Comparison of ENCODE assay signal across 20 cellular contexts in the genomic region with DNA sequence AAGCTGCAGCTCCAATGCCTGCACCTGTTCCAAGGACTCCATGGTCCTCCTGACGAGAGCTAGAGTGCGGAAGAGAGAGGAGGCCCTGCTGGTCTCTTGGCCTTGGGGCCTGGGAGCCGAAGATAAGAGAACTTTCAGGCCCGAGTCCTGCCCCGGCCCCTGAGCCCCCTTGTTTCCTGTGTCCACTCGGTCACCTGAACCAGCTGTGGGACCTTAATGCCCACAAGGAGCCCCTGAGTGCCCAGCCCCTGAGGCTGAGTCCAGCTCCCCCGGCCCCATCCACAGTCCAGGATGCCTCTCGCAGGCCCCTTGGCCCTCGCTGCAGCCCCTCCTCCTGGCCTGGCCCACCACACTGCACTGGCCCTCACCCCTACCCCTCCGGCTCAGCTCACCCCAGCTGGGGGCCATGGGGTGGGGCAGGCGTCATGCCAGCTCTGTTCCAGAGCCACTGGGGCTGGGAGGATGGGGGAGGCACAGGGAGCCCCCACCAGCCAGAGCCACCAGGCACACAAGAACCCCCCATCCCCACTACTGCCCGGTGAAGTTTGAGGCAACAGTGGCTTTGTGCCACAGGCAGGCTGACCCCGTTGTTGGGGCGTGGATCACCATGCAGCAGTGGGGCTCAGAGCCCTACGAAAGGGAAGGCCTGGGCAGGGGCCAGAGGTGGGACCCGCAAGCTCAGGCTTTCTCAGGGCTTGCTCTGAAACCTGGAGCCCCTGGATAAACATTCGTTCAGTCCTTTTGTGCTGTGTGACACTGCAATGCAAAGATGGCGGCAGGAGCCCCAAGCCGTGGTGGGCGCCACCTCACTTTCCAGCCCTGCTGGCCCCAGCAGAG. TPM values are rescaled to one million over a fixed set of nuclear protein-coding genes. Genes with fewer than 3 reads are reported as not detected.
A peak's percentile ranks its signal among the peaks of the same experiment; 100 is the strongest.
DNase-seq lines count a peak whose midpoint lies in the region; ATAC-seq, FAIRE-seq and TF ChIP-seq lines count a peak whose summit lies in the region.
"Had no signal": no experiment of that assay in that cellular context is flagged by ENCODE, and none has a peak within 500 bp of the region (broad histone marks: within the 10 kb centered on the region; RNA-seq: fewer than 3 reads in every experiment).

No MANE protein-coding gene starts in this region.

- no peak for TF ChIP-seq RAD21 in HepG2 (CRISPR knock-in tag; IDR thresholded peaks at IDR 0.05)
- TF ChIP-seq RAD21 in K562 (CRISPR knock-in tag; conservative IDR thresholded peaks at IDR 0.05 in 1 of 2, IDR thresholded peaks at IDR 0.05 in 1 of 2), result no peak

- H3K4me3 ChIP-seq in HepG2 (replicated peaks in 1 of 3; ENCODE audit: insufficient read depth in 1 of 3, low read depth in 2 of 3, low read length in 3 of 3) (peak overlapping the region in 2 of 3 experiments; percentile 31 to 56; a peak in 3 of 6 replicates), right lobe of liver (no peak overlapping the region), K562 (no peak overlapping the region), upper lobe of right lung (no peak overlapping the region)
- H3K4me3 ChIP-seq: GM23248 had no signal

- H2AFZ ChIP-seq in HepG2 (ENCODE audit: low read length), result no peak overlapping the region
- H2AFZ ChIP-seq in K562 (ENCODE audit: low read depth, low read length), result peak overlapping the region; percentile 70; the same call in 1 of the 2 replicates
- H2AFZ ChIP-seq: GM23248 had no signal

- no peak for FAIRE-seq in HepG2 (lab: Jason Lieb, UNC)
- FAIRE-seq in K562 (lab: Jason Lieb, UNC), result no peak
- FAIRE-seq: GM12891 had no signal

- peak overlapping the region; percentile 38; the same call in 1 of the 2 replicates for H3K9ac ChIP-seq in HepG2 (ENCODE audit: insufficient read depth, low read depth, low read length)
- H3K9ac ChIP-seq in K562 (ENCODE audit: insufficient read depth in 1 of 2, low read depth in 2 of 2, low read length in 2 of 2), result peak overlapping the region in 1 of 2 experiments; percentile 13; a peak in 2 of 4 replicates
- H3K9ac ChIP-seq: GM23248 had no signal

- TF ChIP-seq CTCF in HepG2 (CRISPR knock-in tag; IDR thresholded peaks at IDR 0.05) (no peak), right lobe of liver (IDR thresholded peaks at IDR 0.05) (no peak), K562 (IDR thresholded peaks at IDR 0.05 in 2 of 3, conservative IDR thresholded peaks at IDR 0.05 in 1 of 3; ENCODE audit: insufficient read depth in 2 of 3, low read depth in 1 of 3, low read length in 3 of 3) (no peak), upper lobe of right lung (IDR thresholded peaks at IDR 0.05) (no peak)

- H3K27me3 ChIP-seq in HepG2 (ENCODE audit: control insufficient read depth in 1 of 2, insufficient read depth in 2 of 2, low read length in 2 of 2) (no peaks in the 10 kb centered on the region), right lobe of liver (no peaks in the 10 kb centered on the region), K562 (ENCODE audit: control insufficient read depth in 2 of 2, insufficient read depth in 2 of 2, low read length in 2 of 2) (peaks cover 0 to 10% of the 10 kb centered on the region in 2 experiments; a peak in 3 of 5 replicates), layer of hippocampus (ENCODE audit: control insufficient read depth, insufficient read depth, low read length) (no peaks in the 10 kb centered on the region), upper lobe of right lung (no peaks in the 10 kb centered on the region)

- no peak for TF ChIP-seq POLR2A in HepG2 (IDR thresholded peaks at IDR 0.05; ENCODE audit: insufficient read depth in 1 of 2, low read depth in 2 of 2, low read length in 2 of 2)
- TF ChIP-seq POLR2A in right lobe of liver (IDR thresholded peaks at IDR 0.05), result no peak
- TF ChIP-seq POLR2A in K562 (conservative IDR thresholded peaks at IDR 0.05), result no peak

- POLR2A ChIA-PET in HepG2 (lab: Yijun Ruan, JAX), result no interaction called here
- POLR2A ChIA-PET in K562 (lab: Yijun Ruan, JAX), result interaction anchor here (0.6 to 1.2 kb wide), 3 partner anchors 13 to 1269 kb away, joined by 3 read pairs; no protein-coding TSS in a partner anchor

- peak overlapping the region; percentile 82 for H3K4me2 ChIP-seq in HepG2 (ENCODE audit: low read depth, low read length)
- H3K4me2 ChIP-seq in K562 (ENCODE audit: insufficient read depth, low read length), result peak overlapping the region; percentile 29; the same call in 1 of the 2 replicates

- CTCF ChIA-PET in HepG2 (lab: Yijun Ruan, JAX; ENCODE audit: low intra/inter-chr PET ratio, low total read pairs) (no interaction called here), K562 (lab: Yijun Ruan, JAX; ENCODE audit: low intra/inter-chr PET ratio) (no interaction called here)

- no TSS peak for BruUV-seq in HepG2 (replicated peaks; lab: Mats Ljungman, UMichigan)
- no TSS peak for BruUV-seq in K562 (replicated peaks; lab: Mats Ljungman, UMichigan)

- 80% methylated on average over 1 of the region's 20 CpGs for WGBS in HepG2 (ENCODE audit: low lambda C conversion rate)
- WGBS in right lobe of liver (ENCODE audit: insufficient coverage, low coverage, low lambda C conversion rate, missing lambda C conversion rate), result 94% methylated on average over 3 of the region's 20 CpGs
- 33% methylated on average over 15 of the region's 20 CpGs for WGBS in K562 (ENCODE audit: insufficient coverage, low coverage, missing lambda C conversion rate)

- H4K20me1 ChIP-seq in HepG2 (ENCODE audit: insufficient read depth, low read length), result no peaks in the 10 kb centered on the region
- H4K20me1 ChIP-seq in K562 (replicated peaks; ENCODE audit: control insufficient read depth, insufficient read depth, low read length), result no peaks in the 10 kb centered on the region

- no peak for TF ChIP-seq EP300 in HepG2 (IDR thresholded peaks at IDR 0.05; ENCODE audit: low read depth in 2 of 2, low read length in 2 of 2)
- no peak for TF ChIP-seq EP300 in HepG2 (CRISPR knock-in tag; IDR thresholded peaks at IDR 0.05; ENCODE audit: borderline replicate concordance)
- no peak for TF ChIP-seq EP300 in K562 (IDR thresholded peaks at IDR 0.05; ENCODE audit: low read length)

- DNase-seq in HepG2 (ENCODE audit: low spot score), result no peak
- no peak for DNase-seq in right lobe of liver
- peak in 2 of 4 experiments; percentile 26 to 42 for DNase-seq in K562 (ENCODE audit: extremely low read depth in 1 of 4, low spot score in 3 of 4)
- DNase-seq in upper lobe of right lung, result peak; percentile 57
- DNase-seq in HUDEP-2 (lab: John Stamatoyannopoulos, UW; ENCODE audit: unreplicated experiment in 76 of 76), result no peak
- DNase-seq in middle frontal gyrus (ENCODE audit: extremely low spot score, low spot score), result no peak
- DNase-seq in LoVo (ENCODE audit: low spot score), result no peak
- DNase-seq: AML-193; CD4-positive, CD25-positive, alpha-beta regulatory T cell; DMS79; GM23248; HFFc6; Karpas-422; NCI-H2081 treated with DMSO at 0.1 percent for 48 hours; NCI-H2227 treated with DMSO at 0.1 percent for 48 hours; NCI-H526; NK-92 treated with Interleukin-12 subunit alpha and Interleukin-12 subunit beta, amount 100 ng/mL, for 24 hours had no signal

- H3K9me3 ChIP-seq in HepG2 (ENCODE audit: low read length) (no peaks in the 10 kb centered on the region), right lobe of liver (no peaks in the 10 kb centered on the region), K562 (replicated peaks; ENCODE audit: control insufficient read depth, insufficient read depth, low read depth, low read length) (no peaks in the 10 kb centered on the region), upper lobe of right lung (no peaks in the 10 kb centered on the region)

- intact Hi-C loops in HepG2 (cut with micrococcal nuclease; ENCODE audit: unreplicated experiment), result no loop called here
- intact Hi-C loops in right lobe of liver (cut with DNase I), result no loop called here
- intact Hi-C loops in K562 (cut with micrococcal nuclease), result no loop called here
- intact Hi-C loops in upper lobe of right lung (cut with DNase I), result no loop called here

- H3K79me2 ChIP-seq in HepG2 (ENCODE audit: insufficient read depth, low read length) (no peaks in the 10 kb centered on the region), K562 (ENCODE audit: control insufficient read depth, insufficient read depth, low read length) (no peaks in the 10 kb centered on the region)

- no peak for ATAC-seq in HepG2
- no peak for ATAC-seq in right lobe of liver
- ATAC-seq in K562, result peak; percentile 61
- no peak for ATAC-seq in upper lobe of right lung

- H3K4me1 ChIP-seq in HepG2 (ENCODE audit: insufficient read depth, low read length) (peaks cover 91% of the 10 kb centered on the region), right lobe of liver (no peaks in the 10 kb centered on the region), K562 (replicated peaks in 1 of 2; ENCODE audit: control insufficient read depth in 2 of 2, insufficient read depth in 2 of 2, low read length in 2 of 2) (peaks cover 3 to 70% of the 10 kb centered on the region in 2 experiments; a peak in 3 of 5 replicates), upper lobe of right lung (no peaks in the 10 kb centered on the region)

- H3K36me3 ChIP-seq in HepG2 (replicated peaks in 1 of 2; ENCODE audit: control insufficient read depth in 1 of 2, insufficient read depth in 2 of 2, low read length in 2 of 2), result no peaks in the 10 kb centered on the region
- no peaks in the 10 kb centered on the region for H3K36me3 ChIP-seq in right lobe of liver
- H3K36me3 ChIP-seq in K562 (ENCODE audit: control insufficient read depth, insufficient read depth, low read length), result no peaks in the 10 kb centered on the region
- H3K36me3 ChIP-seq in upper lobe of right lung, result no peaks in the 10 kb centered on the region

- H3K9me1 ChIP-seq in K562 (ENCODE audit: control insufficient read depth, insufficient read depth, low read length), result no peaks in the 10 kb centered on the region

- in situ Hi-C loops in HepG2 (cut with HindIII; ENCODE audit: extremely low pct_ligation_motif_present, low pct_unique_long_range_greater_than_20kb), result no loop called here
- in situ Hi-C loops in K562 (cut with MboI), result no loop called here

- H3K27ac ChIP-seq in HepG2 (ENCODE audit: extremely low read length, insufficient read depth, low read length) (no peak overlapping the region), right lobe of liver (no peak overlapping the region), K562 (ENCODE audit: extremely low read depth, low read depth, low read length) (no peak overlapping the region), layer of hippocampus (ENCODE audit: low read depth, low read length) (peak overlapping the region; percentile 58), upper lobe of right lung (no peak overlapping the region)
- H3K27ac ChIP-seq: GM23248, RWPE1 had no signal

RNA-seq across cellular contexts. Expression of gene NAT8L, which starts 14.1 kb away (rescaled TPM):
- total RNA-seq in HepG2 (2016; rRNA removed; fragmentation: Illumina TruSeq; extraction: Trizol) (1.6 and 3.3 TPM in 2 replicates), right lobe of liver (under 1 TPM in 2 of 6 experiments, not detected in 4; 0.02 to 0.05 TPM), K562 (2014; rRNA removed) (3.8 and 5.3 TPM in 2 replicates), K562 (2014; rRNA removed; fragmentation: Illumina TruSeq; extraction: Trizol) (0.62 and 0.67 TPM in 2 replicates), K562 (2015; rRNA removed; fragmentation: Illumina TruSeq; extraction: Trizol) (1.5 and 1.7 TPM in 2 replicates), K562 (2021) (9.5 and 11.0 TPM in 2 replicates), upper lobe of right lung (0.46 TPM)
- 0.40 and 0.53 TPM in 2 replicates for total RNA-seq in HepG2 (2016; cell fraction: cytosol; rRNA removed; fragmentation: Illumina TruSeq; extraction: Trizol; ENCODE audit: low read depth)
- 1.7 and 3.2 TPM in 2 replicates for total RNA-seq in HepG2 (2016; cell fraction: insoluble cytoplasmic fraction; rRNA removed; fragmentation: Illumina TruSeq; extraction: Trizol)
- total RNA-seq in HepG2 (2016; cell fraction: membrane; rRNA removed; fragmentation: Illumina TruSeq; extraction: Trizol), result 1.5 and 1.7 TPM in 2 replicates
- total RNA-seq in HepG2 (2016; cell fraction: nucleus; rRNA removed; fragmentation: Illumina TruSeq; extraction: Trizol), result 2.9 and 3.4 TPM in 2 replicates
- polyA plus RNA-seq in HepG2 (2011; rRNA removed) (2.2 and 3.4 TPM in 2 replicates), K562 (2011; rRNA removed) (3.9 and 4.9 TPM in 2 replicates), K562 (2014; fragmentation: Illumina TruSeq; extraction: Trizol) (1.5 and 3.1 TPM in 2 replicates), K562 (2014; fragmentation: Nextera tagmentation; extraction: Ambion mirVana) (under 1 TPM; 0.06 to 0.07 TPM), K562 (2014; rRNA removed) (2.9 and 3.7 TPM in 2 replicates)
- 4.1 and 4.4 TPM in 2 replicates for polyA plus RNA-seq in HepG2 (2011; cell fraction: cytosol; rRNA removed)
- polyA plus RNA-seq in HepG2 (2011; cell fraction: nucleus; rRNA removed), result 11.8 TPM in 2 replicates
- 1.1 and 3.9 TPM in 2 replicates for polyA plus RNA-seq in HepG2 (2012)
- 0.63 and 0.64 TPM in 2 replicates for polyA plus RNA-seq in HepG2 (2016; cell fraction: cytosol; fragmentation: Illumina TruSeq; extraction: Trizol; ENCODE audit: low read depth)
- polyA plus RNA-seq in HepG2 (2016; cell fraction: insoluble cytoplasmic fraction; fragmentation: Illumina TruSeq; extraction: Trizol; ENCODE audit: low read depth), result 3.1 and 3.9 TPM in 2 replicates
- 1.5 and 1.8 TPM in 2 replicates for polyA plus RNA-seq in HepG2 (2016; cell fraction: membrane; fragmentation: Illumina TruSeq; extraction: Trizol; ENCODE audit: low read depth)
- 8.3 and 8.8 TPM in 2 replicates for polyA plus RNA-seq in HepG2 (2016; cell fraction: nucleus; fragmentation: Illumina TruSeq; extraction: Trizol; ENCODE audit: insufficient read depth, low read depth)
- polyA minus RNA-seq in HepG2 (2011; rRNA and poly(A)+ RNA removed; ENCODE audit: low replicate concordance), result 10.6 and 14.5 TPM in 2 replicates
- polyA minus RNA-seq in HepG2 (2011; cell fraction: cytosol; rRNA and poly(A)+ RNA removed), result 3.8 and 4.2 TPM in 2 replicates
- 2.4 and 2.9 TPM in 2 replicates for polyA minus RNA-seq in HepG2 (2011; cell fraction: nucleus; rRNA and poly(A)+ RNA removed)
- 10.2 and 23.1 TPM in 2 replicates for total RNA-seq in K562 (2011; cell fraction: chromatin; rRNA removed; ENCODE audit: low replicate concordance)
- total RNA-seq in K562 (2011; cell fraction: nucleolus; rRNA removed), result 12.9 and 15.8 TPM in 2 replicates
- total RNA-seq in K562 (2011; cell fraction: nucleoplasm; rRNA removed), result 10.6 and 15.3 TPM in 2 replicates
- 7.9 and 9.1 TPM in 2 replicates for polyA plus RNA-seq in K562 (2011; cell fraction: cytosol; rRNA removed)
- 19.1 and 19.2 TPM in 2 replicates for polyA plus RNA-seq in K562 (2011; cell fraction: nucleus; rRNA removed)
- polyA plus RNA-seq in K562 (2012), result 4.7 and 7.3 TPM in 2 replicates
- polyA minus RNA-seq in K562 (2011; rRNA and poly(A)+ RNA removed), result 39.8 and 58.5 TPM in 2 replicates
- 7.1 and 7.3 TPM in 2 replicates for polyA minus RNA-seq in K562 (2011; cell fraction: cytosol; rRNA and poly(A)+ RNA removed)
- polyA minus RNA-seq in K562 (2011; cell fraction: nucleus; rRNA and poly(A)+ RNA removed), result 4.3 TPM in 2 replicates
- total RNA-seq: GM23248 had no signal

Comparison
In these comparisons a context has a peak if more than half of its experiments do, and no peak if none do; other contexts are left out.
1. H3K4me3 ChIP-seq: peak in HepG2 (2 of 3); none in right lobe of liver (0 of 3), K562 (single experiment) and upper lobe of right lung (single experiment).
2. Of the 241 proteins assayed by ChIP-seq in both HepG2 and K562: peak only in HepG2: RBFOX2 and UBTF; only in K562: none; in both: none; in neither: 239.